In the genomic region with DNA sequence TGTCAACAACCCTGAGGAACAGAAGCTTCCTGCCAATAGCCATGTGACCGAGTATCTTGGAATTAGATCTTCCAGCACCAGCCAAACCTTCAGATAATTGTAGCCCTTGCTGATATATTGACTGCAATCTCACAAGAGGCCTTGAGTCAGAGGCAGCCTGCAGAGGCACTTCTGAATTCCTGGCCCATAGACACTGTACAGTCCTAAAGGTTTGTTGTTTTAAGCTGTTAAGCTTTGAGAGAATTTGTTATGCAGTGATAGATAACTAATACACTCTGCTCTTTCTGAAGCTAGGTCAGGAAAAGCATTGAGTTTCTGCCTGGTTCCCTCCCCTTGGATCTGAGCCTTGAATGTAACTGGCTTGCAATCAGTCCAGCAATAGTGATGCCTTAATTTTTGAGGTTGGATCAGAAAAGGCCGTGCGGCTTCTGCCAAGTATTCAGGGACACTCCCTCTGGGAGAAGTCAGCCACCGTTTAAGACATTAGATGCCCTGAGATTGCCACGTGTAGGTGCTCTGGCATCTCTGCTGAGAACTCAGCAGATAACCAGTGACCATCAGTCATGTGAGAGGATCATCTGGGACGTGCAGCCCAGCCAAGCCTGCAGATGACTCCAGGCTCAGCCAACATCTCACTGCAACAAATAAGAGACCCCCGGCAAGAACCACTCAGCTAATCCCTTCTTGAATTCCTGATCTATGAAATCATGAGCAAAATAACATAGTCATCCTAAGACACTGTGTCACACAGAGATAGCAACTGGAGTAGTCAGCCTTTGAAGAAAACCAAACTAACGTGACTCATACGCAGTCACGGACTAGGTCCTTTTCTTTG, we compare ENCODE assay signal across 9 cellular contexts.
DNase-seq lines count a peak whose midpoint lies in the region; ATAC-seq and TF ChIP-seq lines count a peak whose summit lies in the region.
"Had no signal": no experiment of that assay in that cellular context is flagged by ENCODE, and none has a peak within 500 bp of the region (broad histone marks: within the 10 kb centered on the region; RNA-seq: fewer than 3 reads in every experiment).

No MANE protein-coding gene starts in this region.

- POLR2A ChIA-PET in CD4-positive, alpha-beta memory T cell (lab: Charles Lee; ENCODE audit: partially characterized antibody) = no interaction called here

- H3K4me1 Mint-ChIP-seq in CD4-positive, alpha-beta memory T cell = no peaks in the 10 kb centered on the region

- CTCF ChIA-PET in CD4-positive, alpha-beta memory T cell (lab: Charles Lee; ENCODE audit: partially characterized antibody) = no interaction called here

- no peak overlapping the region for H3K4me3 Mint-ChIP-seq in CD4-positive, alpha-beta memory T cell

- peaks cover 3% of the 10 kb centered on the region; the same call in 1 of the 2 replicates for H3K9me3 ChIP-seq in SJSA1 (replicated peaks)
- no peaks in the 10 kb centered on the region for H3K9me3 ChIP-seq in CD4-positive, alpha-beta memory T cell (ENCODE audit: control insufficient read depth in 1 of 2, low read length in 2 of 2)

- TF ChIP-seq CTCF in foreskin keratinocyte (conservative IDR thresholded peaks at IDR 0.05) = no peak
- TF ChIP-seq CTCF in retinal pigment epithelial cell (conservative IDR thresholded peaks at IDR 0.05; ENCODE audit: low read depth, low read length) = no peak

- H3K4me1 ChIP-seq in SJSA1 (replicated peaks) (peaks cover 55% of the 10 kb centered on the region), foreskin keratinocyte (peaks cover 25% of the 10 kb centered on the region)
- H3K4me1 ChIP-seq in CD4-positive, alpha-beta memory T cell (ENCODE audit: insufficient read depth, low read length) = no peaks in the 10 kb centered on the region

- no peak overlapping the region for H3K4me3 ChIP-seq in SJSA1
- H3K4me3 ChIP-seq in retinal pigment epithelial cell (ENCODE audit: low read length) = no peak overlapping the region
- no peak overlapping the region for H3K4me3 ChIP-seq in CD4-positive, alpha-beta memory T cell (ENCODE audit: low read length in 2 of 2)

- peak; percentile 75 for DNase-seq in ELF-1 (ENCODE audit: low read depth, low spot score)
- peak; percentile 96 to 99 for DNase-seq in SJSA1 (ENCODE audit: low read depth in 1 of 2, low spot score in 2 of 2)
- DNase-seq in foreskin keratinocyte = peak; percentile 97 to 98
- DNase-seq in retinal pigment epithelial cell (ENCODE audit: low read depth) = peak; percentile 91
- no peak for DNase-seq in stimulated activated CD4-positive, alpha-beta T cell treated with anti-CD3 and anti-CD28 coated beads, Interleukin-12 subunit alpha, Interleukin-12 subunit beta, amount 100 ng/mL, for 4 hours
- DNase-seq in CD4-positive, alpha-beta memory T cell = no peak
- DNase-seq in T-helper 2 cell = no peak
- DNase-seq: activated CD8-positive, alpha-beta memory T cell treated with anti-CD3 and anti-CD28 coated beads, Interleukin-2, amount 50 U/mL, for 4 hours had no signal

- H3K27ac ChIP-seq in SJSA1 = peak overlapping the region; percentile 97
- peak overlapping the region; percentile 75 for H3K27ac ChIP-seq in foreskin keratinocyte
- H3K27ac ChIP-seq in CD4-positive, alpha-beta memory T cell (ENCODE audit: low read depth, low read length) = no peak overlapping the region

- peaks cover 0 to 1% of the 10 kb centered on the region in 2 donors for H3K27me3 Mint-ChIP-seq in CD4-positive, alpha-beta memory T cell

- H3K9me3 Mint-ChIP-seq in CD4-positive, alpha-beta memory T cell = peaks cover 0 to 2% (median 0%) of the 10 kb centered on the region in 8 donors

- ATAC-seq in foreskin keratinocyte (peak; percentile 92), GM18498 (IDR thresholded peaks at IDR 0.05; ENCODE audit: unreplicated experiment) (no peak)

- intact Hi-C loops in CD4-positive, alpha-beta memory T cell (cut with micrococcal nuclease) = no loop called here

- no peak overlapping the region for H3K27ac Mint-ChIP-seq in CD4-positive, alpha-beta memory T cell

- H3K27me3 ChIP-seq in SJSA1 (replicated peaks) (no peaks in the 10 kb centered on the region), foreskin keratinocyte (no peaks in the 10 kb centered on the region)
- no peaks in the 10 kb centered on the region for H3K27me3 ChIP-seq in CD4-positive, alpha-beta memory T cell (ENCODE audit: insufficient read depth, low read length)

- no peaks in the 10 kb centered on the region for H3K36me3 Mint-ChIP-seq in CD4-positive, alpha-beta memory T cell

- no peaks in the 10 kb centered on the region for H3K36me3 ChIP-seq in SJSA1
- H3K36me3 ChIP-seq in CD4-positive, alpha-beta memory T cell (ENCODE audit: insufficient read depth, low read length) = no peaks in the 10 kb centered on the region

Comparison
In these comparisons a context has a peak if more than half of its experiments do, and no peak if none do; other contexts are left out.
1. DNase-seq: peak in ELF-1 (single experiment), SJSA1 (2 of 2), foreskin keratinocyte (2 of 2) and retinal pigment epithelial cell (single experiment); none in stimulated activated CD4-positive, alpha-beta T cell treated with anti-CD3 and anti-CD28 coated beads, Interleukin-12 subunit alpha, Interleukin-12 subunit beta, amount 100 ng/mL, for 4 hours (single experiment), CD4-positive, alpha-beta memory T cell (0 of 5) and T-helper 2 cell (0 of 5).